In the genomic region with DNA sequence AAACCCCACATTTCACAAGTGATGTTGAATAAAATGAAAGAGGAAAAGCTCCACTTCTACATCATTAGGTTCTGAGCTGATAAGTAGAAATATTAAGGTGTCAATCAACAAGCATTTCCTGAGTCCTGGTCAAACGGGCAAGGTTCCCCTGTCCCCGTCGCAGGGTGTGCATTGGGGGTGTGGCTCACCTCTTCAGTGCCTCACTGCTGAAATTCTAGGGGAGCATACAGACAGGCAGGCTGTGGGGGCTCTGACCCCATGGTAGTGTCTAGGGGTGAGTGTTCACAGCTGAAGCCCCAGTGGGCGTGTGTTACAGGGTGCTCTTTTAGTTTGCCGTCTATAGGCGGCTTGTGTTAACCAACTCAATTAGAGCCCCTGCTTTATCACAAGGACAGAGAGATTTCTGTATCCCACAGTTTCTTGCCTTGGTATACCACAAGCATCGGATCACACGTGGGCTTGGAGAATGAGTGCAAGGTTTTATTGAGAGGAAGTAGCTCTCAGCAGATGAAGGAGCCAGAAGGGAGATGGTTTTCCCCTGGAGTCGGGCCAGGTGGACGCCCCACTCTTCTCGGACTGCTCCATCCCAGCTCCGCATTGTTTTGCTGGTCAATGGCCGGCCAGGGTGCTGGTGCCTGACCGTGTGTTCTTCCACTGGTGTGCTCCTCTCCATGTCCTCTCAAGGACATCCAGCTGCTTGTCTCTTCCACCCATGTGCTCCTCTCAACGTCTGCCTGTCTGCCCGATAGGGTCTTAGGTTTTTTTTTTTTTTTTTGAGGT, we compare ENCODE assay signal across 1 cellular context.
TF ChIP-seq lines count a peak whose summit lies in the region.

No MANE protein-coding gene starts in this region.

TF ChIP-seq in H1, 55 proteins besides CTCF, POLR2A, EP300 and RAD21:
- TF ChIP-seq EZH2 (IDR thresholded peaks at IDR 0.05; ENCODE audit: low read depth, low read length, severe bottlenecking) (no peak), YY1 (IDR thresholded peaks at IDR 0.05; ENCODE audit: low read depth, low read length) (no peak), SIRT6 (IDR thresholded peaks at IDR 0.05; ENCODE audit: low read length) (no peak), PHF8 (conservative IDR thresholded peaks at IDR 0.05; ENCODE audit: low read depth, low read length) (no peak), POLR2AphosphoS5 (IDR thresholded peaks at IDR 0.05; ENCODE audit: low read depth, low read length) (no peak), POU5F1 (IDR thresholded peaks at IDR 0.05; ENCODE audit: low read depth, low read length) (no peak), GABPA (IDR thresholded peaks at IDR 0.05; ENCODE audit: borderline replicate concordance, insufficient read depth, low read length) (no peak), KDM4A (IDR thresholded peaks at IDR 0.05; ENCODE audit: low read depth, low read length, severe bottlenecking) (no peak), CREB1 (IDR thresholded peaks at IDR 0.05) (no peak)
- TF ChIP-seq, protein P1, sequence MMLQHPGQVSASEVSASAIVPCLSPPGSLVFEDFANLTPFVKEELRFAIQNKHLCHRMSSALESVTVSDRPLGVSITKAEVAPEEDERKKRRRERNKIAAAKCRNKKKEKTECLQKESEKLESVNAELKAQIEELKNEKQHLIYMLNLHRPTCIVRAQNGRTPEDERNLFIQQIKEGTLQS (IDR thresholded peaks at IDR 0.05; ENCODE audit: insufficient read depth, low read depth, low read length) = no peak
